In the genomic region with DNA sequence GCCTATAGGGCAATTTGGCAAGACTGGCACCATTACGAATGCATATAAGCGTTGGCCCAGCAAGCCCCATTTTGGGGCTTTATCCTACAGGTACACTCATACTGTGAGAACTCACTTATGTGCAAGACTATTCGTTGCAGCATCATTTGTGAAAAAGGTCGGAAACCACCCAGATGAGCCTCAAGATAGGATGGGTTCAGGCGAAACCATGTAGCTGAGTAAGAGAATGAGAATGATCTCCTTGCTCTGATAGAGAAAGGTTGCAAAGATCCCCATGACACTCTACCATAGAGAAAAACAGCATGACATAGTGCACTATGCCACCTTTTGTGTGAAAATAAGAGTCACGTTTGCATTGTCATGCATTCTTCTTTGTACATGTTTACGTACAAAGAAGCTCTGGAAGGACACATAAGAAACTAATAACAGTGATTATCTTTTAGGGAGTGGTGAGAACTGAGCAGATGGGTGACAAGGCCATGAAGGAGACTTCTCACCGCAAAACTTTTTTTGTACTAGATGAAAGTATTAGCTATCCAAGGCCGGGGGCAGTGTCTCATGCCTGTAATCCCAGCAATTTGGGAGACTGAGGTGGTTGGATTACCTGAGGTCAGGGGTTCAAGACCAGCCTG, we compare ENCODE assay signal across 24 cellular contexts. TPM values are rescaled to one million over a fixed set of nuclear protein-coding genes. Genes with fewer than 3 reads are reported as not detected.
"Had no signal": no experiment of that assay in that cellular context is flagged by ENCODE, and none has a peak within 500 bp of the region (broad histone marks: within the 10 kb centered on the region; RNA-seq: fewer than 3 reads in every experiment).

No MANE protein-coding gene starts in this region.

- H3K4me1 Mint-ChIP-seq: activated CD4-positive, alpha-beta T cell treated with anti-CD3 and anti-CD28 coated beads for 36 hours; activated naive CD8-positive, alpha-beta T cell treated with anti-CD3 and anti-CD28 coated beads for 36 hours had no signal

- DNase-seq: activated B cell treated with CpG ODN at 0.5 μM for 24 hours; activated CD4-positive, alpha-beta T cell treated with anti-CD3 and anti-CD28 coated beads for 36 hours; activated CD4-positive, alpha-beta T cell treated with anti-CD3 and anti-CD28 coated beads, Interleukin-2, amount 50 U/mL, for 1 hour; activated gamma-delta T cell; activated naive CD4-positive, alpha-beta T cell treated with anti-CD3 and anti-CD28 coated beads for 36 hours; activated naive CD8-positive, alpha-beta T cell treated with anti-CD3 and anti-CD28 coated beads for 36 hours; caudate nucleus; colonic mucosa; KG1; NCI-H1092; NCI-H1930; NCI-H2171; NCI-H345; NCI-H510A; NCI-H526 treated with DMSO at 0.1 percent for 48 hours; NCI-H82; SIG-M5; T-helper 17 cell; T1000 had no signal

- H3K4me3 Mint-ChIP-seq: activated B cell treated with CpG ODN at 0.5 μM for 24 hours; activated CD4-positive, alpha-beta T cell treated with anti-CD3 and anti-CD28 coated beads for 36 hours; activated naive CD4-positive, alpha-beta T cell treated with anti-CD3 and anti-CD28 coated beads for 36 hours; activated naive CD8-positive, alpha-beta T cell treated with anti-CD3 and anti-CD28 coated beads for 36 hours; T-helper 17 cell had no signal

- H3K36me3 Mint-ChIP-seq: activated naive CD8-positive, alpha-beta T cell treated with anti-CD3 and anti-CD28 coated beads for 36 hours had no signal

- H3K9me3 Mint-ChIP-seq: activated B cell treated with CpG ODN at 0.5 μM for 24 hours; activated naive CD4-positive, alpha-beta T cell treated with anti-CD3 and anti-CD28 coated beads for 36 hours; activated naive CD8-positive, alpha-beta T cell treated with anti-CD3 and anti-CD28 coated beads for 36 hours had no signal

- H3K27ac ChIP-seq: breast epithelium, colonic mucosa had no signal

- FAIRE-seq: TTC549 had no signal

- H3K27ac Mint-ChIP-seq: activated B cell treated with CpG ODN at 0.5 μM for 24 hours; activated CD4-positive, alpha-beta T cell treated with anti-CD3 and anti-CD28 coated beads for 36 hours; activated naive CD4-positive, alpha-beta T cell treated with anti-CD3 and anti-CD28 coated beads for 36 hours; activated naive CD8-positive, alpha-beta T cell treated with anti-CD3 and anti-CD28 coated beads for 36 hours; T-helper 17 cell had no signal

- ATAC-seq: activated CD4-positive, alpha-beta T cell treated with anti-CD3 and anti-CD28 coated beads for 36 hours; T-helper 17 cell had no signal

RNA-seq across cellular contexts. Expression of gene RHCG, which starts 50.0 kb away (rescaled TPM):
- total RNA-seq: activated B cell treated with CpG ODN at 0.5 μM for 24 hours; activated CD4-positive, alpha-beta T cell treated with anti-CD3 and anti-CD28 coated beads for 36 hours; activated naive CD4-positive, alpha-beta T cell treated with anti-CD3 and anti-CD28 coated beads for 36 hours; activated naive CD8-positive, alpha-beta T cell treated with anti-CD3 and anti-CD28 coated beads for 36 hours; MCF 10A; OCI-LY7; RPMI7951; T-helper 17 cell had no signal
